ENCODE assay signal across 1 cellular context in genomic region chr13:74136089-74136658, GRCh38.
TF ChIP-seq lines count a peak whose summit lies in the region.

No MANE protein-coding gene starts in this region.

TF ChIP-seq in HEK293, 187 proteins besides CTCF, POLR2A, EP300 and RAD21 (continued from another document and continues in another):
- TF ChIP-seq ZNF394 (tag by site-specific recombination; IDR thresholded peaks at IDR 0.05; ENCODE audit: borderline replicate concordance): peak; percentile 65; the same call in 1 of the 2 replicates
- TF ChIP-seq ZNF23 (tag by site-specific recombination; IDR thresholded peaks at IDR 0.05; ENCODE audit: borderline replicate concordance): no peak
- peak; percentile 35 for TF ChIP-seq ZNF335 (tag by site-specific recombination; conservative IDR thresholded peaks at IDR 0.05)
- TF ChIP-seq ZNF792 (tag by site-specific recombination; IDR thresholded peaks at IDR 0.05): no peak
- no peak for TF ChIP-seq ZSCAN23 (tag by site-specific recombination; IDR thresholded peaks at IDR 0.05)
- TF ChIP-seq ZNF704 (tag by site-specific recombination; IDR thresholded peaks at IDR 0.05): no peak
- TF ChIP-seq SCRT2 (tag by site-specific recombination; IDR thresholded peaks at IDR 0.05): no peak
- no peak for TF ChIP-seq KLF10 (tag by site-specific recombination; IDR thresholded peaks at IDR 0.05)
- no peak for TF ChIP-seq ZNF155 (tag by site-specific recombination; IDR thresholded peaks at IDR 0.05)
- TF ChIP-seq ZNF791 (tag by site-specific recombination; IDR thresholded peaks at IDR 0.05): no peak
- no peak for TF ChIP-seq ZNF555 (tag by site-specific recombination; conservative IDR thresholded peaks at IDR 0.05)
- TF ChIP-seq ZNF391 (tag by site-specific recombination; IDR thresholded peaks at IDR 0.05; ENCODE audit: borderline replicate concordance, low read depth): no peak
- TF ChIP-seq ZNF10 (tag by site-specific recombination; IDR thresholded peaks at IDR 0.05): no peak
- TF ChIP-seq GLIS1 (tag by site-specific recombination; IDR thresholded peaks at IDR 0.05): no peak
- no peak for TF ChIP-seq MZF1 (tag by site-specific recombination; IDR thresholded peaks at IDR 0.05; ENCODE audit: borderline replicate concordance)
- TF ChIP-seq SCRT1 (tag by site-specific recombination; IDR thresholded peaks at IDR 0.05; ENCODE audit: borderline replicate concordance): no peak
- TF ChIP-seq GLI2 (tag by site-specific recombination; IDR thresholded peaks at IDR 0.05; ENCODE audit: borderline replicate concordance, low read depth): no peak
- no peak for TF ChIP-seq ZNF157 (tag by site-specific recombination; IDR thresholded peaks at IDR 0.05)
- TF ChIP-seq ZNF664 (tag by site-specific recombination; IDR thresholded peaks at IDR 0.05): no peak
- no peak for TF ChIP-seq ZNF140 (tag by site-specific recombination; IDR thresholded peaks at IDR 0.05)
- TF ChIP-seq ZNF488 (tag by site-specific recombination; IDR thresholded peaks at IDR 0.05): no peak
- TF ChIP-seq ZNF223 (tag by site-specific recombination; IDR thresholded peaks at IDR 0.05): no peak
- peak; percentile 35; the same call in 1 of the 2 replicates for TF ChIP-seq ZNF341 (tag by site-specific recombination; IDR thresholded peaks at IDR 0.05; ENCODE audit: low read depth)
- TF ChIP-seq KLF1 (tag by site-specific recombination; IDR thresholded peaks at IDR 0.05): no peak
- TF ChIP-seq ZNF558 (tag by site-specific recombination; IDR thresholded peaks at IDR 0.05): no peak
- TF ChIP-seq ZNF639 (tag by site-specific recombination; IDR thresholded peaks at IDR 0.05): no peak
- no peak for TF ChIP-seq ZNF311 (tag by site-specific recombination; IDR thresholded peaks at IDR 0.05; ENCODE audit: borderline replicate concordance)
- no peak for TF ChIP-seq ZNF837 (tag by site-specific recombination; IDR thresholded peaks at IDR 0.05)
- TF ChIP-seq RBAK (tag by site-specific recombination; IDR thresholded peaks at IDR 0.05): no peak
- TF ChIP-seq, protein P1, sequence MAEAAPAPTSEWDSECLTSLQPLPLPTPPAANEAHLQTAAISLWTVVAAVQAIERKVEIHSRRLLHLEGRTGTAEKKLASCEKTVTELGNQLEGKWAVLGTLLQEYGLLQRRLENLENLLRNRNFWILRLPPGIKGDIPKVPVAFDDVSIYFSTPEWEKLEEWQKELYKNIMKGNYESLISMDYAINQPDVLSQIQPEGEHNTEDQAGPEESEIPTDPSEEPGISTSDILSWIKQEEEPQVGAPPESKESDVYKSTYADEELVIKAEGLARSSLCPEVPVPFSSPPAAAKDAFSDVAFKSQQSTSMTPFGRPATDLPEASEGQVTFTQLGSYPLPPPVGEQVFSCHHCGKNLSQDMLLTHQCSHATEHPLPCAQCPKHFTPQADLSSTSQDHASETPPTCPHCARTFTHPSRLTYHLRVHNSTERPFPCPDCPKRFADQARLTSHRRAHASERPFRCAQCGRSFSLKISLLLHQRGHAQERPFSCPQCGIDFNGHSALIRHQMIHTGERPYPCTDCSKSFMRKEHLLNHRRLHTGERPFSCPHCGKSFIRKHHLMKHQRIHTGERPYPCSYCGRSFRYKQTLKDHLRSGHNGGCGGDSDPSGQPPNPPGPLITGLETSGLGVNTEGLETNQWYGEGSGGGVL (tag by site-specific recombination; IDR thresholded peaks at IDR 0.05): no peak
- no peak for TF ChIP-seq ZNF776 (tag by site-specific recombination; IDR thresholded peaks at IDR 0.05; ENCODE audit: borderline replicate concordance)
- no peak for TF ChIP-seq ZBTB48 (tag by site-specific recombination; IDR thresholded peaks at IDR 0.05)
- TF ChIP-seq MEIS1 (CRISPR knock-in tag; IDR thresholded peaks at IDR 0.05; ENCODE audit: borderline replicate concordance): no peak
- 0 out of 2 replicates have a peak, but pooled peaks have one; percentile 19 for TF ChIP-seq ZNF660 (tag by site-specific recombination; IDR thresholded peaks at IDR 0.05)
- no peak for TF ChIP-seq ZNF624 (tag by site-specific recombination; IDR thresholded peaks at IDR 0.05)
- TF ChIP-seq ZNF184 (tag by site-specific recombination; IDR thresholded peaks at IDR 0.05): no peak
- TF ChIP-seq, protein P2, sequence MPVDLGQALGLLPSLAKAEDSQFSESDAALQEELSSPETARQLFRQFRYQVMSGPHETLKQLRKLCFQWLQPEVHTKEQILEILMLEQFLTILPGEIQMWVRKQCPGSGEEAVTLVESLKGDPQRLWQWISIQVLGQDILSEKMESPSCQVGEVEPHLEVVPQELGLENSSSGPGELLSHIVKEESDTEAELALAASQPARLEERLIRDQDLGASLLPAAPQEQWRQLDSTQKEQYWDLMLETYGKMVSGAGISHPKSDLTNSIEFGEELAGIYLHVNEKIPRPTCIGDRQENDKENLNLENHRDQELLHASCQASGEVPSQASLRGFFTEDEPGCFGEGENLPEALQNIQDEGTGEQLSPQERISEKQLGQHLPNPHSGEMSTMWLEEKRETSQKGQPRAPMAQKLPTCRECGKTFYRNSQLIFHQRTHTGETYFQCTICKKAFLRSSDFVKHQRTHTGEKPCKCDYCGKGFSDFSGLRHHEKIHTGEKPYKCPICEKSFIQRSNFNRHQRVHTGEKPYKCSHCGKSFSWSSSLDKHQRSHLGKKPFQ (tag by site-specific recombination; IDR thresholded peaks at IDR 0.05): no peak
- TF ChIP-seq ZNF449 (tag by site-specific recombination; IDR thresholded peaks at IDR 0.05): no peak
- no peak for TF ChIP-seq ZNF433 (tag by site-specific recombination; IDR thresholded peaks at IDR 0.05; ENCODE audit: low read depth)
- no peak for TF ChIP-seq AEBP2 (tag by site-specific recombination; IDR thresholded peaks at IDR 0.05; ENCODE audit: borderline replicate concordance)
- TF ChIP-seq, protein P3, sequence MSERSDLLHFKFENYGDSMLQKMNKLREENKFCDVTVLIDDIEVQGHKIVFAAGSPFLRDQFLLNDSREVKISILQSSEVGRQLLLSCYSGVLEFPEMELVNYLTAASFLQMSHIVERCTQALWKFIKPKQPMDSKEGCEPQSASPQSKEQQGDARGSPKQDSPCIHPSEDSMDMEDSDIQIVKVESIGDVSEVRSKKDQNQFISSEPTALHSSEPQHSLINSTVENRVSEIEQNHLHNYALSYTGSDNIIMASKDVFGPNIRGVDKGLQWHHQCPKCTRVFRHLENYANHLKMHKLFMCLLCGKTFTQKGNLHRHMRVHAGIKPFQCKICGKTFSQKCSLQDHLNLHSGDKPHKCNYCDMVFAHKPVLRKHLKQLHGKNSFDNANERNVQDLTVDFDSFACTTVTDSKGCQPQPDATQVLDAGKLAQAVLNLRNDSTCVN (tag by site-specific recombination; optimal IDR thresholded peaks at IDR 0.05): peak; percentile 14
- TF ChIP-seq OVOL3 (tag by site-specific recombination; IDR thresholded peaks at IDR 0.05): no peak
- no peak for TF ChIP-seq ZNF596 (tag by site-specific recombination; IDR thresholded peaks at IDR 0.05)
- no peak for TF ChIP-seq OSR2 (tag by site-specific recombination; IDR thresholded peaks at IDR 0.05)
- no peak for TF ChIP-seq ZNF621 (tag by site-specific recombination; IDR thresholded peaks at IDR 0.05)
- TF ChIP-seq PRDM2 (tag by site-specific recombination; IDR thresholded peaks at IDR 0.05; ENCODE audit: borderline replicate concordance): no peak
- no peak for TF ChIP-seq ZNF473 (tag by site-specific recombination; IDR thresholded peaks at IDR 0.05)
- no peak for TF ChIP-seq TCF7L2 (IDR thresholded peaks at IDR 0.05; ENCODE audit: borderline replicate concordance, low read depth, low read length)
- no peak for TF ChIP-seq ZNF214 (tag by site-specific recombination; IDR thresholded peaks at IDR 0.05; ENCODE audit: borderline replicate concordance)
- TF ChIP-seq ZNF202 (tag by site-specific recombination; IDR thresholded peaks at IDR 0.05; ENCODE audit: borderline replicate concordance): no peak
- no peak for TF ChIP-seq ZNF585B (tag by site-specific recombination; IDR thresholded peaks at IDR 0.05)
